Comparison of ENCODE assay signal across 8 cellular contexts in genomic region chr17:39754161-39754957, GRCh38.
DNase-seq lines count a peak whose midpoint lies in the region; ATAC-seq lines count a peak whose summit lies in the region.

No MANE protein-coding gene starts in this region.

- DNase-seq in NCI-H146 (lab: John Stamatoyannopoulos, UW) (peak; percentile 75), T-helper 2 cell (peak; percentile 90 to 100 (median 96)), anterior cingulate cortex (lab: John Stamatoyannopoulos, UW) (peak; percentile 35 to 89 (median 80)), hepatic stellate cell (ENCODE audit: low spot score) (peak; percentile 99), retina (peak; percentile 98), NCI-H1048 (lab: John Stamatoyannopoulos, UW) (no peak)

- ATAC-seq in GM18498 (IDR thresholded peaks at IDR 0.05; ENCODE audit: unreplicated experiment) (peak; percentile 66), HG02870 (IDR thresholded peaks at IDR 0.05; ENCODE audit: unreplicated experiment) (peak; percentile 49)
